Comparison of ENCODE assay signal across 11 cellular contexts in genomic region chr1:94855307-94855700, GRCh38. TPM values are rescaled to one million over a fixed set of nuclear protein-coding genes. Genes with fewer than 3 reads are reported as not detected.
A peak's percentile ranks its signal among the peaks of the same experiment; 100 is the strongest.
DNase-seq lines count a peak whose midpoint lies in the region; ATAC-seq and TF ChIP-seq lines count a peak whose summit lies in the region.
"Had no signal": no experiment of that assay in that cellular context is flagged by ENCODE, and none has a peak within 500 bp of the region (broad histone marks: within the 10 kb centered on the region; RNA-seq: fewer than 3 reads in every experiment).

No MANE protein-coding gene starts in this region.

- no peaks in the 10 kb centered on the region for H3K27me3 ChIP-seq in PC-3 (ENCODE audit: low read length)
- H3K27me3 ChIP-seq in transverse colon, result no peaks in the 10 kb centered on the region
- H3K27me3 ChIP-seq: Peyer's patch had no signal

- peak overlapping the region; percentile 97 for H3K27ac ChIP-seq in PC-3 (ENCODE audit: low read length)
- peak overlapping the region; percentile 59 to 90 for H3K27ac ChIP-seq in coronary artery
- H3K27ac ChIP-seq in transverse colon, result peak overlapping the region; percentile 73 to 87 (median 82)

- no peak for TF ChIP-seq CTCF in PC-3 (conservative IDR thresholded peaks at IDR 0.05; ENCODE audit: low read depth, low read length)
- no peak for TF ChIP-seq CTCF in coronary artery (IDR thresholded peaks at IDR 0.05)
- no peak for TF ChIP-seq CTCF in transverse colon (IDR thresholded peaks at IDR 0.05)

- peak overlapping the region; percentile 83 for H3K4me2 ChIP-seq in PC-3 (ENCODE audit: low read length)

- CTCF ChIA-PET in PC-3 (lab: Charles Lee), result interaction anchor here (1.3 to 3.3 kb wide), 5 partner anchors 8 to 378 kb away, joined by 4 to 73 read pairs (median 11); partner anchors contain the start of gene RWDD3

- H3K4me3 Mint-ChIP-seq in activated naive CD8-positive, alpha-beta T cell treated with anti-CD3 and anti-CD28 coated beads for 36 hours, result no peak overlapping the region
- H3K4me3 Mint-ChIP-seq: brain, memory B cell had no signal

- BruUV-seq in PC-3 (replicated peaks; lab: Mats Ljungman, UMichigan), result TSS peak; percentile 77

- in situ Hi-C loops in transverse colon (cut with MboI; ENCODE audit: low pct_ligation_motif_present in 1 of 4, low pct_unique_long_range_greater_than_20kb in 1 of 4, low sequenced_read_pairs in 3 of 4), result loop anchor here (10.0 to 25.0 kb wide), 2 partner anchors 189 to 382 kb away; partner anchors contain the start of gene RWDD3 (in 3 of the 4)

- H3K9me2 ChIP-seq in PC-3 (replicated peaks; ENCODE audit: low read length), result no peaks in the 10 kb centered on the region

- no peaks in the 10 kb centered on the region for H3K79me2 ChIP-seq in PC-3 (ENCODE audit: low read length)

- peaks cover 13% of the 10 kb centered on the region for H3K27me3 Mint-ChIP-seq in activated naive CD8-positive, alpha-beta T cell treated with anti-CD3 and anti-CD28 coated beads for 36 hours
- H3K27me3 Mint-ChIP-seq: brain had no signal

- DNase-seq in PC-3 (peak; percentile 88), coronary artery (ENCODE audit: low spot score) (no peak), left kidney (ENCODE audit: low read depth, low spot score) (peak; percentile 40), transverse colon (no peak), SK-N-DZ (ENCODE audit: low spot score) (no peak), NCI-H2171 (lab: John Stamatoyannopoulos, UW) (no peak)
- DNase-seq in activated naive CD8-positive, alpha-beta T cell treated with anti-CD3 and anti-CD28 coated beads for 36 hours, result no peak

- POLR2A ChIA-PET in PC-3 (lab: Charles Lee; ENCODE audit: unreplicated experiment), result interaction anchor here (0.6 kb wide), 1 partner anchor 158 kb away, joined by 3 read pairs; no protein-coding TSS in a partner anchor

- peaks cover 60% of the 10 kb centered on the region for H3K4me1 ChIP-seq in PC-3 (ENCODE audit: insufficient read depth, low read length)
- peaks cover 4 to 27% (median 14%) of the 10 kb centered on the region in 4 donors for H3K4me1 ChIP-seq in transverse colon

- no peak for TF ChIP-seq EP300 in transverse colon (IDR thresholded peaks at IDR 0.05; ENCODE audit: low read depth)

- 0 out of 2 replicates have a peak overlapping the region, but pooled peaks have one; percentile 10 for H2AFZ ChIP-seq in PC-3 (ENCODE audit: low read length)

- no peaks in the 10 kb centered on the region for H3K9me3 ChIP-seq in PC-3 (ENCODE audit: low read length)
- no peaks in the 10 kb centered on the region for H3K9me3 ChIP-seq in transverse colon
- H3K9me3 ChIP-seq: Peyer's patch had no signal

- H3K27ac Mint-ChIP-seq in activated naive CD8-positive, alpha-beta T cell treated with anti-CD3 and anti-CD28 coated beads for 36 hours, result no peak overlapping the region
- H3K27ac Mint-ChIP-seq: brain, memory B cell had no signal

- no peaks in the 10 kb centered on the region for H3K36me3 Mint-ChIP-seq in activated naive CD8-positive, alpha-beta T cell treated with anti-CD3 and anti-CD28 coated beads for 36 hours
- H3K36me3 Mint-ChIP-seq: brain, memory B cell had no signal

- intact Hi-C loops in PC-3 (cut with micrococcal nuclease) (loop anchor here (1.0 to 10.0 kb wide), 3 partner anchors 9 to 259 kb away; partner anchors contain the start of gene TLCD4), transverse colon (cut with DNase I; ENCODE audit: low total_unique reads) (loop anchor here (2.0 kb wide), 2 partner anchors 71 to 187 kb away; partner anchors contain the start of gene CNN3)

- WGBS in transverse colon (ENCODE audit: low coverage in 1 of 2), 2 donors, result 76% methylated on average over 2 of the region's 2 CpGs; no CpG with 5 or more reads in 1 of the 2 donors

- H3K4me1 Mint-ChIP-seq in activated naive CD8-positive, alpha-beta T cell treated with anti-CD3 and anti-CD28 coated beads for 36 hours, result no peaks in the 10 kb centered on the region
- H3K4me1 Mint-ChIP-seq: memory B cell had no signal

- peak; percentile 56 for ATAC-seq in PC-3
- no peak for ATAC-seq in GM18519 (IDR thresholded peaks at IDR 0.05; ENCODE audit: low FRiP score, unreplicated experiment)

- H4K20me1 ChIP-seq in PC-3 (ENCODE audit: low read length), result no peaks in the 10 kb centered on the region

- H3K36me3 ChIP-seq in PC-3 (ENCODE audit: low read depth, low read length), result no peaks in the 10 kb centered on the region
- H3K36me3 ChIP-seq in transverse colon, result no peaks in the 10 kb centered on the region

- H3K4me3 ChIP-seq in PC-3 (ENCODE audit: low read length) (peak overlapping the region; percentile 65; the same call in 1 of the 2 replicates), coronary artery (peak overlapping the region; percentile 69), transverse colon (no peak overlapping the region)

- H3K9ac ChIP-seq in PC-3 (ENCODE audit: low read length), result peak overlapping the region; percentile 78

- H3K9me3 Mint-ChIP-seq in activated naive CD8-positive, alpha-beta T cell treated with anti-CD3 and anti-CD28 coated beads for 36 hours, result no peaks in the 10 kb centered on the region
- H3K9me3 Mint-ChIP-seq: memory B cell had no signal

- no peak for TF ChIP-seq POLR2A in transverse colon (IDR thresholded peaks at IDR 0.05)

- peaks cover 6% of the 10 kb centered on the region for H3F3A ChIP-seq in PC-3 (ENCODE audit: low read length, unreplicated experiment)

RNA-seq across cellular contexts. Expression of gene SLC44A3, which starts 35.1 kb away (rescaled TPM):
- total RNA-seq in PC-3 (2014; rRNA removed) (6.3 and 9.2 TPM in 2 replicates), transverse colon (10 to 100 TPM; 20.6 to 60.5 (median 41.8) TPM)
- polyA plus RNA-seq in SK-N-DZ (2014; cell fraction: cytosol; rRNA removed), result 0.25 and 0.44 TPM in 2 replicates
- polyA plus RNA-seq in SK-N-DZ (2014; cell fraction: nucleus; rRNA removed), result 0.87 and 0.98 TPM in 2 replicates
- total RNA-seq in activated naive CD8-positive, alpha-beta T cell treated with anti-CD3 and anti-CD28 coated beads for 36 hours, result not detected

Comparison
In these comparisons a context has a peak if more than half of its experiments do, and no peak if none do; other contexts are left out.
1. DNase-seq: peak in PC-3 (single experiment) and left kidney (single experiment); none in coronary artery (single experiment), transverse colon (single experiment), SK-N-DZ (single experiment), activated naive CD8-positive, alpha-beta T cell treated with anti-CD3 and anti-CD28 coated beads for 36 hours (single experiment) and NCI-H2171 (single experiment).
2. H3K4me3 ChIP-seq: peak in PC-3 (single experiment) and coronary artery (single experiment); none in transverse colon (0 of 4).
3. Peak in every context shown above with its lines, with median percentiles within 50 percentile points of each other: H3K27ac ChIP-seq.